Comparison of ENCODE assay signal across 12 cellular contexts in the genomic region with DNA sequence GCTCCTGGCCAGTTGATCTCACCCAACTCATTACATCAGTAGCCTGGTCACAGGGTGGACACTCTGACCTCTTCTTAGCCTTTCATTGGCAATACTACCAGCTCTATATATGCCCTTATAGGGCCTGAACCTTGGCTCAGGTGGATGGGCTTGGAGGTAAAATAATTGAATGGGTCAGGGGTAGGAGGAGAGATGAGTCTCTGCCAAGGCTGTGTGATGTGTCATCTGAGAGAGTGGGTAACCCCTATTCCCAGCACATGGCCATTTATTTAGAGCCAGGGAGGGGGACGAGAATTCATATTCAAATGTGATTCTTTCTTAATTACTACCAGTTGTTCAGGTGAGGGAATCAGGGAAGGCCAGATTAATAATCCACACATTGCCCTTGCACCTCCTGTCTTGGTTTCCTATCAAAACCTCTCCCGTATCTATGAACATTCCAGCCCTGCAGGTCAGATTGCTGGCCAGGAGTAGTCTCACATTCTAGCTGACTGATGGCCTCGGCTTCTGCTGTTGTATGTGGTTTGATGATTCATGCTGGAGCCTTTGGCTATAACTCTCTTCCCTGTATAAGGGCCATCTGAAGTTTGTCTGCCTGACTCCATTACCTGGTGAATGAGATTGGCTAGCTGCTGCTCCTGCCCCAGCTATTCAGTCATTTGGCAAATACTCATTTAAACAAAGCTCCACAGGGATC. TPM values are rescaled to one million over a fixed set of nuclear protein-coding genes. Genes with fewer than 3 reads are reported as not detected.
DNase-seq lines count a peak whose midpoint lies in the region; ATAC-seq and TF ChIP-seq lines count a peak whose summit lies in the region.
"Had no signal": no experiment of that assay in that cellular context is flagged by ENCODE, and none has a peak within 500 bp of the region (broad histone marks: within the 10 kb centered on the region; RNA-seq: fewer than 3 reads in every experiment).

No MANE protein-coding gene starts in this region.

- DNase-seq in Caki2 (ENCODE audit: low read depth) (peak; percentile 74), MV-4-11 (lab: John Stamatoyannopoulos, UW) (peak; percentile 1), brain microvascular endothelial cell (peak; percentile 87), mucosa of descending colon (no peak), lower lobe of right lung (no peak), NCI-H1048 (lab: John Stamatoyannopoulos, UW) (no peak)
- no peak for DNase-seq in activated T-cell treated with anti-CD3 and anti-CD28 coated beads, Interleukin-2, amount 50 U/mL, for 48 hours
- DNase-seq: activated naive CD4-positive, alpha-beta T cell treated with anti-CD3 and anti-CD28 coated beads, Interleukin-2, amount 50 U/mL, for 16 hours; left ventricle myocardium inferior; NCI-H82; stimulated activated naive B cell treated with anti-CD40 and anti-IgM and Interleukin-4, amounts not matched to agents 10 μg/mL and 1 μg/mL and 100 μg/mL, for 72 hours had no signal

- ATAC-seq in mucosa of descending colon (peak; percentile 18), GM18517 (IDR thresholded peaks at IDR 0.05; ENCODE audit: unreplicated experiment) (no peak), lower lobe of right lung (no peak)
- ATAC-seq: stimulated activated naive B cell treated with anti-CD40 and anti-IgM and Interleukin-4, amounts not matched to agents 10 μg/mL and 1 μg/mL and 100 μg/mL, for 72 hours had no signal

- H3K36me3 ChIP-seq in brain microvascular endothelial cell (replicated peaks): peaks cover 27% of the 10 kb centered on the region
- no peaks in the 10 kb centered on the region for H3K36me3 ChIP-seq in mucosa of descending colon (ENCODE audit: low read depth)
- peaks cover 35% of the 10 kb centered on the region for H3K36me3 ChIP-seq in lower lobe of right lung

- in situ Hi-C loops in Caki2 (cut with HindIII; ENCODE audit: low pct_unique_long_range_greater_than_20kb, low sequenced_read_pairs) (no loop called here), brain microvascular endothelial cell (cut with HindIII; ENCODE audit: low pct_ligation_motif_present, low sequenced_read_pairs) (no loop called here)

- H3K9me3 ChIP-seq in mucosa of descending colon: no peaks in the 10 kb centered on the region
- H3K9me3 ChIP-seq in lower lobe of right lung: no peaks in the 10 kb centered on the region
- H3K9me3 ChIP-seq: left ventricle myocardium inferior had no signal

- H3K27ac ChIP-seq in brain microvascular endothelial cell (no peak overlapping the region), lower lobe of right lung (no peak overlapping the region)
- H3K27ac ChIP-seq: left ventricle myocardium inferior had no signal

- H3K4me1 ChIP-seq in mucosa of descending colon (ENCODE audit: low read depth) (no peaks in the 10 kb centered on the region), lower lobe of right lung (no peaks in the 10 kb centered on the region)

- intact Hi-C loops in mucosa of descending colon (cut with DNase I, micrococcal nuclease) (no loop called here), lower lobe of right lung (cut with DNase I) (no loop called here)

- H3K4me3 ChIP-seq in brain microvascular endothelial cell (ENCODE audit: low read depth, low read length) (no peak overlapping the region), mucosa of descending colon (no peak overlapping the region), lower lobe of right lung (no peak overlapping the region)
- H3K4me3 ChIP-seq: left ventricle myocardium inferior had no signal

- H3K27me3 ChIP-seq in brain microvascular endothelial cell (replicated peaks): no peaks in the 10 kb centered on the region
- no peaks in the 10 kb centered on the region for H3K27me3 ChIP-seq in lower lobe of right lung (ENCODE audit: low read depth)

- TF ChIP-seq CTCF in brain microvascular endothelial cell (IDR thresholded peaks at IDR 0.05; ENCODE audit: low read depth, low read length, missing control alignments) (no peak), mucosa of descending colon (IDR thresholded peaks at IDR 0.05) (no peak), lower lobe of right lung (IDR thresholded peaks at IDR 0.05) (no peak)

RNA-seq across cellular contexts. Expression of a gene that starts 13.4 kb away (rescaled TPM):
- not detected in 2 replicates for total RNA-seq in Caki2 (2014; rRNA removed; shearing (Covaris generic); ENCODE audit: low replicate concordance)
- total RNA-seq in mucosa of descending colon (not detected), lower lobe of right lung (not detected)
- total RNA-seq: left ventricle myocardium inferior had no signal

RNA-seq across cellular contexts. Expression of a gene that starts 25.8 kb away (rescaled TPM):
- 509 and 521 TPM in 2 replicates for total RNA-seq in Caki2 (2014; rRNA removed; shearing (Covaris generic); ENCODE audit: low replicate concordance)
- total RNA-seq in mucosa of descending colon (100 to 1,000 TPM; 194 to 283 (median 206) TPM), lower lobe of right lung (189 TPM)

Comparison
In these comparisons a context has a peak if more than half of its experiments do, and no peak if none do; other contexts are left out.
1. DNase-seq: peak in Caki2 (single experiment), MV-4-11 (single experiment) and brain microvascular endothelial cell (single experiment); none in mucosa of descending colon (0 of 3), activated T-cell treated with anti-CD3 and anti-CD28 coated beads, Interleukin-2, amount 50 U/mL, for 48 hours (0 of 2), lower lobe of right lung (single experiment) and NCI-H1048 (single experiment).